ENCODE assay signal across 1 cellular context in the genomic region with DNA sequence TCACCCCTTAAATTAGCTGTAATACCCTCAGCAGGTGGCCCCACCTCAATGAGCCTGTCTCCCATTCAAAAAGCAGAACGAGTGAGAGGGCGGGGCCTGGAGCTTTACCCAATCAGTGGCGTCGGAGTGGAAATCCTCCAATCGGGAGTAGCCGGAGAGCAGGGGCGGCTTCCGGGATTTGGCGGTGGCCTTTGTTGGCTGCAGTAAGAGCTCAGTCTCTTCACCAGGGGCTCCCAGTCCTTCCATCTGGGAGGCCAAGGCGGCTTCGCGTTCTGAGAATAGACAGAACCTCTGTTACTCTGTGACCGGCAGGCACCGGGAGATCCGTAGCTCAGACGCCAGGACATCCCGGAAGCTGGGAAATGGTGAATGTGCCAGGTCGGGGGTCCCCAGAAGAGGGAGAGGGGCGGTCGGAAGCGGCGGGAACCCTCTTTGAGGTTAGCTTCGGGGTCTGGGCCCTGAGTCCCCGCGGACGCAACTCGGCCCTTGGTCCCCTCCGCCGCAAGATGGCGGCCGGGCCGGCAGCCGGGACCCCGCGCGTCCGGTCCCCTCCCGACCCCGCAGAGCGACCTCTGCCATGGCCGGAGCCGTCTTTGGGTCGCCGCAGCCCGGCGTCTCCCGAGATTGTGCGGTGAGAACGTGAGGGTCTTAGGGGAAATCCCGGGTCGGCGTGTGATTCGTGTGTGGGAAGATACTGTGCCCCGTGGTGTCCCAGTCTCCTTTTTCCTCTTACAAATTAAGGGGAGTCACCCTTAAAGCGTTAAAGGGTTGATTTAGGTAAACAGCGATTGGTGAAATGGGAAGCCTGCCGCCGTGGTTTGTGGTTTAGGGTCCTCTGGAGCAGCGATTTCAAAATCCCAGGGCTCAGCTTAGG.
A peak's percentile ranks its signal among the peaks of the same experiment; 100 is the strongest.
TF ChIP-seq lines count a peak whose summit lies in the region.

No MANE protein-coding gene starts in this region.

TF ChIP-seq in HepG2, 621 proteins besides CTCF, POLR2A, EP300 and RAD21 (continued from another document and continues in another):
- TF ChIP-seq ZBTB4 (CRISPR knock-in tag; IDR thresholded peaks at IDR 0.05; ENCODE audit: borderline replicate concordance) (no peak), GPN1 (CRISPR knock-in tag; IDR thresholded peaks at IDR 0.05; ENCODE audit: borderline replicate concordance) (0 out of 2 replicates have a peak, but pooled peaks have one; percentile 61), GTF2F1 (IDR thresholded peaks at IDR 0.05; ENCODE audit: low read length) (peak; percentile 74; the same call in 1 of the 2 replicates), SMAD9 (CRISPR knock-in tag; IDR thresholded peaks at IDR 0.05) (0 out of 2 replicates have a peak, but pooled peaks have one; percentile 17), ZGPAT (CRISPR knock-in tag; IDR thresholded peaks at IDR 0.05) (peak; percentile 95), SNRNP70 (IDR thresholded peaks at IDR 0.05; ENCODE audit: low read depth, low read length) (no peak), ZBTB46 (CRISPR knock-in tag; IDR thresholded peaks at IDR 0.05; ENCODE audit: borderline replicate concordance) (peak; percentile 82; the same call in 1 of the 2 replicates), CBX1 (IDR thresholded peaks at IDR 0.05; ENCODE audit: low read depth) (peak; percentile 82), POGZ (CRISPR knock-in tag; IDR thresholded peaks at IDR 0.05) (peak; percentile 86), KMT2B (CRISPR knock-in tag; IDR thresholded peaks at IDR 0.05) (peak; percentile 44; the same call in 1 of the 2 replicates), ZNF615 (CRISPR knock-in tag; IDR thresholded peaks at IDR 0.05; ENCODE audit: borderline replicate concordance) (peak; percentile 92), ZNF776 (CRISPR knock-in tag; IDR thresholded peaks at IDR 0.05) (peak; percentile 72; the same call in 1 of the 2 replicates), NONO (IDR thresholded peaks at IDR 0.05) (no peak), NONO (CRISPR knock-in tag; conservative IDR thresholded peaks at IDR 0.05) (peak; percentile 90), ELF3 (CRISPR knock-in tag; IDR thresholded peaks at IDR 0.05) (peak; percentile 61), ADNP (CRISPR knock-in tag; IDR thresholded peaks at IDR 0.05) (no peak), MAFK (conservative IDR thresholded peaks at IDR 0.05 in 1 of 2, IDR thresholded peaks at IDR 0.05 in 1 of 2; ENCODE audit: low read length in 2 of 2) (no peak)
- TF ChIP-seq, protein P1, sequence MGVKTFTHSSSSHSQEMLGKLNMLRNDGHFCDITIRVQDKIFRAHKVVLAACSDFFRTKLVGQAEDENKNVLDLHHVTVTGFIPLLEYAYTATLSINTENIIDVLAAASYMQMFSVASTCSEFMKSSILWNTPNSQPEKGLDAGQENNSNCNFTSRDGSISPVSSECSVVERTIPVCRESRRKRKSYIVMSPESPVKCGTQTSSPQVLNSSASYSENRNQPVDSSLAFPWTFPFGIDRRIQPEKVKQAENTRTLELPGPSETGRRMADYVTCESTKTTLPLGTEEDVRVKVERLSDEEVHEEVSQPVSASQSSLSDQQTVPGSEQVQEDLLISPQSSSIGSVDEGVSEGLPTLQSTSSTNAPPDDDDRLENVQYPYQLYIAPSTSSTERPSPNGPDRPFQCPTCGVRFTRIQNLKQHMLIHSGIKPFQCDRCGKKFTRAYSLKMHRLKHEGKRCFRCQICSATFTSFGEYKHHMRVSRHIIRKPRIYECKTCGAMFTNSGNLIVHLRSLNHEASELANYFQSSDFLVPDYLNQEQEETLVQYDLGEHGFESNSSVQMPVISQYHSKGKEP (CRISPR knock-in tag; IDR thresholded peaks at IDR 0.05) = no peak
- TF ChIP-seq, protein P2, sequence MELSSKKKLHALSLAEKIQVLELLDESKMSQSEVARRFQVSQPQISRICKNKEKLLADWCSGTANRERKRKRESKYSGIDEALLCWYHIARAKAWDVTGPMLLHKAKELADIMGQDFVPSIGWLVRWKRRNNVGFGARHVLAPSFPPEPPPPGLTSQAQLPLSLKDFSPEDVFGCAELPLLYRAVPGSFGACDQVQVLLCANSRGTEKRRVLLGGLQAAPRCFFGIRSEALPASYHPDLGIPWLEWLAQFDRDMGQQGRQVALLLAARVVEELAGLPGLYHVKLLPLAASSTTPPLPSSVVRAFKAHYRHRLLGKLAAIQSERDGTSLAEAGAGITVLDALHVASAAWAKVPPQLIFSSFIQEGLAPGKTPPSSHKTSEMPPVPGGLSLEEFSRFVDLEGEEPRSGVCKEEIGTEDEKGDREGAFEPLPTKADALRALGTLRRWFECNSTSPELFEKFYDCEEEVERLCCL (CRISPR knock-in tag; IDR thresholded peaks at IDR 0.05; ENCODE audit: borderline replicate concordance) = peak; percentile 62; the same call in 1 of the 2 replicates
- TF ChIP-seq, protein P3, sequence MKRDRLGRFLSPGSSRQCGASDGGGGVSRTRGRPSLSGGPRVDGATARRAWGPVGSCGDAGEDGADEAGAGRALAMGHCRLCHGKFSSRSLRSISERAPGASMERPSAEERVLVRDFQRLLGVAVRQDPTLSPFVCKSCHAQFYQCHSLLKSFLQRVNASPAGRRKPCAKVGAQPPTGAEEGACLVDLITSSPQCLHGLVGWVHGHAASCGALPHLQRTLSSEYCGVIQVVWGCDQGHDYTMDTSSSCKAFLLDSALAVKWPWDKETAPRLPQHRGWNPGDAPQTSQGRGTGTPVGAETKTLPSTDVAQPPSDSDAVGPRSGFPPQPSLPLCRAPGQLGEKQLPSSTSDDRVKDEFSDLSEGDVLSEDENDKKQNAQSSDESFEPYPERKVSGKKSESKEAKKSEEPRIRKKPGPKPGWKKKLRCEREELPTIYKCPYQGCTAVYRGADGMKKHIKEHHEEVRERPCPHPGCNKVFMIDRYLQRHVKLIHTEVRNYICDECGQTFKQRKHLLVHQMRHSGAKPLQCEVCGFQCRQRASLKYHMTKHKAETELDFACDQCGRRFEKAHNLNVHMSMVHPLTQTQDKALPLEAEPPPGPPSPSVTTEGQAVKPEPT (CRISPR knock-in tag; IDR thresholded peaks at IDR 0.05; ENCODE audit: low read depth) = peak; percentile 84; the same call in 1 of the 2 replicates
- TF ChIP-seq, protein P4, sequence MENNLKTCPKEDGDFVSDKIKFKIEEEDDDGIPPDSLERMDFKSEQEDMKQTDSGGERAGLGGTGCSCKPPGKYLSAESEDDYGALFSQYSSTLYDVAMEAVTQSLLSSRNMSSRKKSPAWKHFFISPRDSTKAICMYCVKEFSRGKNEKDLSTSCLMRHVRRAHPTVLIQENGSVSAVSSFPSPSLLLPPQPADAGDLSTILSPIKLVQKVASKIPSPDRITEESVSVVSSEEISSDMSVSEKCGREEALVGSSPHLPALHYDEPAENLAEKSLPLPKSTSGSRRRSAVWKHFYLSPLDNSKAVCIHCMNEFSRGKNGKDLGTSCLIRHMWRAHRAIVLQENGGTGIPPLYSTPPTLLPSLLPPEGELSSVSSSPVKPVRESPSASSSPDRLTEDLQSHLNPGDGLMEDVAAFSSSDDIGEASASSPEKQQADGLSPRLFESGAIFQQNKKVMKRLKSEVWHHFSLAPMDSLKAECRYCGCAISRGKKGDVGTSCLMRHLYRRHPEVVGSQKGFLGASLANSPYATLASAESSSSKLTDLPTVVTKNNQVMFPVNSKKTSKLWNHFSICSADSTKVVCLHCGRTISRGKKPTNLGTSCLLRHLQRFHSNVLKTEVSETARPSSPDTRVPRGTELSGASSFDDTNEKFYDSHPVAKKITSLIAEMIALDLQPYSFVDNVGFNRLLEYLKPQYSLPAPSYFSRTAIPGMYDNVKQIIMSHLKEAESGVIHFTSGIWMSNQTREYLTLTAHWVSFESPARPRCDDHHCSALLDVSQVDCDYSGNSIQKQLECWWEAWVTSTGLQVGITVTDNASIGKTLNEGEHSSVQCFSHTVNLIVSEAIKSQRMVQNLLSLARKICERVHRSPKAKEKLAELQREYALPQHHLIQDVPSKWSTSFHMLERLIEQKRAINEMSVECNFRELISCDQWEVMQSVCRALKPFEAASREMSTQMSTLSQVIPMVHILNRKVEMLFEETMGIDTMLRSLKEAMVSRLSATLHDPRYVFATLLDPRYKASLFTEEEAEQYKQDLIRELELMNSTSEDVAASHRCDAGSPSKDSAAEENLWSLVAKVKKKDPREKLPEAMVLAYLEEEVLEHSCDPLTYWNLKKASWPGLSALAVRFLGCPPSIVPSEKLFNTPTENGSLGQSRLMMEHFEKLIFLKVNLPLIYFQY (CRISPR knock-in tag; IDR thresholded peaks at IDR 0.05; ENCODE audit: borderline replicate concordance) = peak; percentile 38; the same call in 1 of the 2 replicates
- TF ChIP-seq, protein P5, sequence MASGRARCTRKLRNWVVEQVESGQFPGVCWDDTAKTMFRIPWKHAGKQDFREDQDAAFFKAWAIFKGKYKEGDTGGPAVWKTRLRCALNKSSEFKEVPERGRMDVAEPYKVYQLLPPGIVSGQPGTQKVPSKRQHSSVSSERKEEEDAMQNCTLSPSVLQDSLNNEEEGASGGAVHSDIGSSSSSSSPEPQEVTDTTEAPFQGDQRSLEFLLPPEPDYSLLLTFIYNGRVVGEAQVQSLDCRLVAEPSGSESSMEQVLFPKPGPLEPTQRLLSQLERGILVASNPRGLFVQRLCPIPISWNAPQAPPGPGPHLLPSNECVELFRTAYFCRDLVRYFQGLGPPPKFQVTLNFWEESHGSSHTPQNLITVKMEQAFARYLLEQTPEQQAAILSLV (CRISPR knock-in tag; IDR thresholded peaks at IDR 0.05; ENCODE audit: borderline replicate concordance) = peak; percentile 95
- TF ChIP-seq, protein P6, sequence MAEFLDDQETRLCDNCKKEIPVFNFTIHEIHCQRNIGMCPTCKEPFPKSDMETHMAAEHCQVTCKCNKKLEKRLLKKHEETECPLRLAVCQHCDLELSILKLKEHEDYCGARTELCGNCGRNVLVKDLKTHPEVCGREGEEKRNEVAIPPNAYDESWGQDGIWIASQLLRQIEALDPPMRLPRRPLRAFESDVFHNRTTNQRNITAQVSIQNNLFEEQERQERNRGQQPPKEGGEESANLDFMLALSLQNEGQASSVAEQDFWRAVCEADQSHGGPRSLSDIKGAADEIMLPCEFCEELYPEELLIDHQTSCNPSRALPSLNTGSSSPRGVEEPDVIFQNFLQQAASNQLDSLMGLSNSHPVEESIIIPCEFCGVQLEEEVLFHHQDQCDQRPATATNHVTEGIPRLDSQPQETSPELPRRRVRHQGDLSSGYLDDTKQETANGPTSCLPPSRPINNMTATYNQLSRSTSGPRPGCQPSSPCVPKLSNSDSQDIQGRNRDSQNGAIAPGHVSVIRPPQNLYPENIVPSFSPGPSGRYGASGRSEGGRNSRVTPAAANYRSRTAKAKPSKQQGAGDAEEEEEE (CRISPR knock-in tag; IDR thresholded peaks at IDR 0.05; ENCODE audit: borderline replicate concordance) = no peak
- TF ChIP-seq, protein P7, sequence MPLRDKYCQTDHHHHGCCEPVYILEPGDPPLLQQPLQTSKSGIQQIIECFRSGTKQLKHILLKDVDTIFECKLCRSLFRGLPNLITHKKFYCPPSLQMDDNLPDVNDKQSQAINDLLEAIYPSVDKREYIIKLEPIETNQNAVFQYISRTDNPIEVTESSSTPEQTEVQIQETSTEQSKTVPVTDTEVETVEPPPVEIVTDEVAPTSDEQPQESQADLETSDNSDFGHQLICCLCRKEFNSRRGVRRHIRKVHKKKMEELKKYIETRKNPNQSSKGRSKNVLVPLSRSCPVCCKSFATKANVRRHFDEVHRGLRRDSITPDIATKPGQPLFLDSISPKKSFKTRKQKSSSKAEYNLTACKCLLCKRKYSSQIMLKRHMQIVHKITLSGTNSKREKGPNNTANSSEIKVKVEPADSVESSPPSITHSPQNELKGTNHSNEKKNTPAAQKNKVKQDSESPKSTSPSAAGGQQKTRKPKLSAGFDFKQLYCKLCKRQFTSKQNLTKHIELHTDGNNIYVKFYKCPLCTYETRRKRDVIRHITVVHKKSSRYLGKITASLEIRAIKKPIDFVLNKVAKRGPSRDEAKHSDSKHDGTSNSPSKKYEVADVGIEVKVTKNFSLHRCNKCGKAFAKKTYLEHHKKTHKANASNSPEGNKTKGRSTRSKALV (CRISPR knock-in tag; IDR thresholded peaks at IDR 0.05) = peak; percentile 87
